Comparison of ENCODE assay signal across 13 cellular contexts in the genomic region with DNA sequence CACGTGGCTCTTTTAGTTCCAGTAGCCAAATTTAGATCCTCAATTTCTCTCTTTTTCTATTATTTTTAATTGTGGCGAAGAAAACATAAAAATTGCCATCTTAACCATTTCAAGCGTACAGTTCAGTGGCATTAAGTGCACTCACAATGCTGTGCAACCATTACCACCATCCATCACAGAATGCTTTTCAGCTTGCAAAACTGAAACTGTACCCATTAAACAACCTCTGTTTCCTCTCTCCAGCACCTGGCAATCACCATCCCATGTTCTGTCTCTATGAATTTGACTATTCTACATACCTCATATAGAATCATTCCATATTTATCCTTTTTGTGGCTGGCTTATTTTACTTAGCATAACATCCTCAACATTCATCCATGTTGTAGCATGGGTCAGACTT.
DNase-seq lines count a peak whose midpoint lies in the region; ATAC-seq and TF ChIP-seq lines count a peak whose summit lies in the region.
"Had no signal": no experiment of that assay in that cellular context is flagged by ENCODE, and none has a peak within 500 bp of the region (broad histone marks: within the 10 kb centered on the region; RNA-seq: fewer than 3 reads in every experiment).

No MANE protein-coding gene starts in this region.

- DNase-seq in adrenal gland (no peak), COR-L47 (lab: John Stamatoyannopoulos, UW) (no peak), cerebellar nuclear complex (lab: John Stamatoyannopoulos, UW) (no peak), NK-92 (lab: John Stamatoyannopoulos, UW; ENCODE audit: unreplicated experiment) (no peak)
- DNase-seq: DMS153, H9, left lung, NCI-H1092 had no signal

- H3K27ac Mint-ChIP-seq in stimulated activated memory B cell treated with anti-CD40 and anti-IgM and Interleukin-4, amounts not matched to agents 10 μg/mL and 1 μg/mL and 100 μg/mL, for 72 hours: peak overlapping the region; percentile 56
- H3K27ac Mint-ChIP-seq: stimulated activated effector memory CD8-positive, alpha-beta T cell treated with anti-CD3 and anti-CD28 coated beads, Interleukin-12 subunit alpha, Interleukin-12 subunit beta, amount 100 ng/mL, for 72 hours had no signal

- no peak overlapping the region for H3K4me3 ChIP-seq in adrenal gland
- H3K4me3 ChIP-seq: left lung had no signal

- no peak for TF ChIP-seq CTCF in adrenal gland (IDR thresholded peaks at IDR 0.05)

- ATAC-seq in GM19324 (IDR thresholded peaks at IDR 0.05; ENCODE audit: low FRiP score, unreplicated experiment): peak; percentile 49
- ATAC-seq in HG02610 (IDR thresholded peaks at IDR 0.05; ENCODE audit: unreplicated experiment): peak; percentile 39
- peak; percentile 34 for ATAC-seq in HG03457 (IDR thresholded peaks at IDR 0.05; ENCODE audit: unreplicated experiment)
- ATAC-seq in stimulated activated memory B cell treated with anti-CD40 and anti-IgM and Interleukin-4, amounts not matched to agents 10 μg/mL and 1 μg/mL and 100 μg/mL, for 72 hours: no peak
- ATAC-seq: left lung; stimulated activated effector memory CD8-positive, alpha-beta T cell treated with anti-CD3 and anti-CD28 coated beads, Interleukin-12 subunit alpha, Interleukin-12 subunit beta, amount 100 ng/mL, for 72 hours had no signal

- 93 to 97% (median 93%) methylated on average over 3 of the region's 3 CpGs for WGBS in adrenal gland, 4 donors

- H3K4me1 Mint-ChIP-seq in stimulated activated memory B cell treated with anti-CD40 and anti-IgM and Interleukin-4, amounts not matched to agents 10 μg/mL and 1 μg/mL and 100 μg/mL, for 72 hours: peaks cover 24% of the 10 kb centered on the region

- H3K27me3 Mint-ChIP-seq in stimulated activated memory B cell treated with anti-CD40 and anti-IgM and Interleukin-4, amounts not matched to agents 10 μg/mL and 1 μg/mL and 100 μg/mL, for 72 hours: no peaks in the 10 kb centered on the region

- peak overlapping the region in 1 of 5 donors; percentile 14 for H3K27ac ChIP-seq in adrenal gland
- H3K27ac ChIP-seq: left lung had no signal

- no peaks in the 10 kb centered on the region for H3K27me3 ChIP-seq in adrenal gland
- H3K27me3 ChIP-seq: left lung had no signal

- peaks cover 34% of the 10 kb centered on the region for H3K36me3 Mint-ChIP-seq in stimulated activated memory B cell treated with anti-CD40 and anti-IgM and Interleukin-4, amounts not matched to agents 10 μg/mL and 1 μg/mL and 100 μg/mL, for 72 hours

- intact Hi-C loops in adrenal gland (cut with DNase I): loop anchor here in 1 of 2 donors (10.0 kb wide), 2 partner anchors 105 to 205 kb away; no protein-coding TSS in a partner anchor

- no peaks in the 10 kb centered on the region for H3K36me3 ChIP-seq in adrenal gland (replicated peaks in 1 of 2)

- H3K9me3 Mint-ChIP-seq in stimulated activated memory B cell treated with anti-CD40 and anti-IgM and Interleukin-4, amounts not matched to agents 10 μg/mL and 1 μg/mL and 100 μg/mL, for 72 hours: no peaks in the 10 kb centered on the region
- H3K9me3 Mint-ChIP-seq: H9; stimulated activated effector memory CD8-positive, alpha-beta T cell treated with anti-CD3 and anti-CD28 coated beads, Interleukin-12 subunit alpha, Interleukin-12 subunit beta, amount 100 ng/mL, for 72 hours had no signal

- peaks cover 14 to 61% of the 10 kb centered on the region in 2 donors for H3K4me1 ChIP-seq in adrenal gland (replicated peaks in 1 of 2)

- H3K4me3 Mint-ChIP-seq in stimulated activated memory B cell treated with anti-CD40 and anti-IgM and Interleukin-4, amounts not matched to agents 10 μg/mL and 1 μg/mL and 100 μg/mL, for 72 hours: no peak overlapping the region
- H3K4me3 Mint-ChIP-seq: H9; stimulated activated effector memory CD8-positive, alpha-beta T cell treated with anti-CD3 and anti-CD28 coated beads, Interleukin-12 subunit alpha, Interleukin-12 subunit beta, amount 100 ng/mL, for 72 hours had no signal

- TF ChIP-seq POLR2A in adrenal gland (IDR thresholded peaks at IDR 0.05): no peak

- H3K9me3 ChIP-seq in adrenal gland (replicated peaks in 1 of 3): no peaks in the 10 kb centered on the region
- H3K9me3 ChIP-seq: left lung had no signal
